Comparison of ENCODE assay signal across 7 cellular contexts in the genomic region with DNA sequence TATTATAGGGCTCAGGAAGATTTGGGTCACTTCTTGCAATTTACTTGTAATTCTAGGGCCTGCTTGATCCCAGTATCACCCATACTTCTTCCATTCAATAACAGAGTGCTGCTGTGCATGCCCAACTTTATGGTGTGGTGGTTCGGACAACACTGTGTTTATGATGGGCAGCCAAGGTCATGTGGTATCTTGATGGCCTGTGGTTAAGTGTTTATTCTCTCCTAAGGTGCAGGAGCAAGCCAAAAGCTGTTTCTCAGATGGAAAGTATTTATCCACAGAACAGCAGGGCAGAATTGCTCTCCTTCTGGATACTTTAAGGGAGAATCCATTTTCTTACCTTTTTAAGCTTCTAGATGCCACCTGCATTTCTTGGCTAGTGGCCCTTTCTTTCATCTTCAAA.
"Had no signal": no experiment of that assay in that cellular context is flagged by ENCODE, and none has a peak within 500 bp of the region (broad histone marks: within the 10 kb centered on the region; RNA-seq: fewer than 3 reads in every experiment).

No MANE protein-coding gene starts in this region.

- H3K36me3 Mint-ChIP-seq: IgD-negative memory B cell had no signal

- DNase-seq: IMR-90, KBM-7, KG1 had no signal

- H3K4me1 Mint-ChIP-seq: IgD-negative memory B cell had no signal

- ATAC-seq: HepG2, K562 had no signal

- H3K27me3 Mint-ChIP-seq: IgD-negative memory B cell had no signal

- H3K27ac ChIP-seq: HL-60 had no signal

- H3K27ac Mint-ChIP-seq: IgD-negative memory B cell had no signal

- H3K4me3 Mint-ChIP-seq: IgD-negative memory B cell had no signal
